Comparison of ENCODE assay signal across 1 cellular context in genomic region chr19:58569191-58569942, GRCh38.
TF ChIP-seq lines count a peak whose summit lies in the region.

No MANE protein-coding gene starts in this region.

TF ChIP-seq in A549, 52 proteins besides CTCF, POLR2A, EP300 and RAD21 (continued from another document):
- TF ChIP-seq, protein P1, sequence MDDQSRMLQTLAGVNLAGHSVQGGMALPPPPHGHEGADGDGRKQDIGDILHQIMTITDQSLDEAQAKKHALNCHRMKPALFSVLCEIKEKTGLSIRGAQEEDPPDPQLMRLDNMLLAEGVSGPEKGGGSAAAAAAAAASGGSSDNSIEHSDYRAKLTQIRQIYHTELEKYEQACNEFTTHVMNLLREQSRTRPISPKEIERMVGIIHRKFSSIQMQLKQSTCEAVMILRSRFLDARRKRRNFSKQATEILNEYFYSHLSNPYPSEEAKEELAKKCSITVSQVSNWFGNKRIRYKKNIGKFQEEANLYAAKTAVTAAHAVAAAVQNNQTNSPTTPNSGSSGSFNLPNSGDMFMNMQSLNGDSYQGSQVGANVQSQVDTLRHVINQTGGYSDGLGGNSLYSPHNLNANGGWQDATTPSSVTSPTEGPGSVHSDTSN (IDR thresholded peaks at IDR 0.05) = peak; percentile 46; the same call in 1 of the 2 replicates
- TF ChIP-seq MAZ (IDR thresholded peaks at IDR 0.05; ENCODE audit: borderline replicate concordance, low read depth, low read length) = no peak
- TF ChIP-seq SREBF2 (IDR thresholded peaks at IDR 0.05) = no peak
- TF ChIP-seq KDM1A (IDR thresholded peaks at IDR 0.05; ENCODE audit: low read depth) = no peak
